ENCODE assay signal across 22 cellular contexts in the genomic region with DNA sequence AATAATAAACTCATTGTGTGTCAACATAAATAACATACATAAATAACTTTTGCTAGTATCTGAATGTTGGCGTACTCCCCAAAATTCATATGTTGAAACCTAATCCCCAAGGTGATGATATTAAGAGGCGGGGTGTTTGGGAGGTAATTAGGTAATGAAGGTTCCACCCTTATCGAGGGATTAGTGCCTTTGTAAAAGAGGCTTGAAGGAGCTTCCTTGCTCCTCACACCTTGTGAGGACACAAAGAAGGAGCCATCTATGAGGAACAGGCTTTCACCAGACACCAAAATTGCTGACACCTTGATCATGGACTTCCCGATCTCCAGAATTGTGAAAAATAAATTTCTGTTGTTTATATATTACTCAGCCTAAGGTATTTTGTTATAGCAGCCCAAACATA. TPM values are rescaled to one million over a fixed set of nuclear protein-coding genes. Genes with fewer than 3 reads are reported as not detected.
DNase-seq lines count a peak whose midpoint lies in the region; ATAC-seq, FAIRE-seq and TF ChIP-seq lines count a peak whose summit lies in the region.
"Had no signal": no experiment of that assay in that cellular context is flagged by ENCODE, and none has a peak within 500 bp of the region (broad histone marks: within the 10 kb centered on the region; RNA-seq: fewer than 3 reads in every experiment).

No MANE protein-coding gene starts in this region.

- H3K4me1 ChIP-seq in breast epithelium (no peaks in the 10 kb centered on the region), BLaER1 (peaks cover 84% of the 10 kb centered on the region), K562 (replicated peaks in 1 of 2; ENCODE audit: control insufficient read depth in 2 of 2, insufficient read depth in 2 of 2, low read length in 2 of 2) (peaks cover 9 to 22% of the 10 kb centered on the region in 2 experiments; a peak in 3 of 5 replicates)

- no peak for ATAC-seq in K562
- ATAC-seq: A549, GM12878 had no signal

- no peak overlapping the region for H2AFZ ChIP-seq in K562 (ENCODE audit: low read depth, low read length)
- H2AFZ ChIP-seq: GM23248 had no signal

- no peak for TF ChIP-seq CTCF in MCF 10A (IDR thresholded peaks at IDR 0.05; ENCODE audit: unreplicated experiment)
- no peak for TF ChIP-seq CTCF in breast epithelium (IDR thresholded peaks at IDR 0.05)
- TF ChIP-seq CTCF in K562 (IDR thresholded peaks at IDR 0.05 in 2 of 3, conservative IDR thresholded peaks at IDR 0.05 in 1 of 3; ENCODE audit: insufficient read depth in 2 of 3, low read depth in 1 of 3, low read length in 3 of 3), result no peak

- H3K9me3 Mint-ChIP-seq in MCF 10A (ENCODE audit: unreplicated experiment), result no peaks in the 10 kb centered on the region
- H3K9me3 Mint-ChIP-seq: CD4-positive, alpha-beta memory T cell had no signal

- no peak for TF ChIP-seq RAD21 in K562 (CRISPR knock-in tag; conservative IDR thresholded peaks at IDR 0.05 in 1 of 2, IDR thresholded peaks at IDR 0.05 in 1 of 2)

- no peak overlapping the region for H3K27ac Mint-ChIP-seq in MCF 10A (ENCODE audit: low read depth, unreplicated experiment)

- H3K4me1 Mint-ChIP-seq in MCF 10A (ENCODE audit: insufficient read depth, unreplicated experiment), result peaks cover 13% of the 10 kb centered on the region

- H3K4me3 ChIP-seq in breast epithelium (no peak overlapping the region), BLaER1 (no peak overlapping the region), K562 (no peak overlapping the region)
- H3K4me3 ChIP-seq: A549, GM12878, GM23248 had no signal

- no peaks in the 10 kb centered on the region for H3K9me3 ChIP-seq in breast epithelium
- no peaks in the 10 kb centered on the region for H3K9me3 ChIP-seq in BLaER1
- H3K9me3 ChIP-seq in K562 (replicated peaks; ENCODE audit: control insufficient read depth, insufficient read depth, low read depth, low read length), result no peaks in the 10 kb centered on the region; the same call in 1 of the 2 replicates
- H3K9me3 ChIP-seq: A549 had no signal

- BruUV-seq in MCF 10A (replicated peaks; lab: Mats Ljungman, UMichigan) (no TSS peak), K562 (replicated peaks; lab: Mats Ljungman, UMichigan) (no TSS peak)

- H3K4me2 ChIP-seq in BLaER1 (peak overlapping the region; percentile 80), K562 (ENCODE audit: insufficient read depth, low read length) (no peak overlapping the region)
- H3K4me2 ChIP-seq: A549 had no signal

- POLR2A ChIA-PET in MCF 10A (lab: Yijun Ruan, JAX), result interaction anchor here (0.9 to 1.2 kb wide), 2 partner anchors 58 to 62 kb away, joined by 3 read pairs; no protein-coding TSS in a partner anchor
- POLR2A ChIA-PET in K562 (lab: Yijun Ruan, JAX), result interaction anchor here (0.6 kb wide), 1 partner anchor 62 kb away, joined by 3 read pairs; no protein-coding TSS in a partner anchor

- no peak overlapping the region for H3K4me3 Mint-ChIP-seq in MCF 10A (ENCODE audit: unreplicated experiment)
- H3K4me3 Mint-ChIP-seq: CD4-positive, alpha-beta memory T cell had no signal

- H3K27me3 Mint-ChIP-seq in MCF 10A (ENCODE audit: insufficient read depth, unreplicated experiment), result no peaks in the 10 kb centered on the region
- H3K27me3 Mint-ChIP-seq: CD4-positive, alpha-beta memory T cell had no signal

- no peaks in the 10 kb centered on the region for H3K36me3 Mint-ChIP-seq in MCF 10A (ENCODE audit: insufficient read depth, unreplicated experiment)
- H3K36me3 Mint-ChIP-seq: CD4-positive, alpha-beta memory T cell had no signal

- no peaks in the 10 kb centered on the region for H3K9me1 ChIP-seq in K562 (ENCODE audit: control insufficient read depth, insufficient read depth, low read length)

- 57% methylated on average over 4 of the region's 4 CpGs for WGBS in K562 (ENCODE audit: insufficient coverage, low coverage, missing lambda C conversion rate)

- DNase-seq in MCF 10A (ENCODE audit: unreplicated experiment) (peak; percentile 37), breast epithelium (ENCODE audit: low spot score in 2 of 2) (no peak), K562 (ENCODE audit: extremely low read depth in 1 of 4, low spot score in 3 of 4) (no peak), NCI-H1436 (lab: John Stamatoyannopoulos, UW) (no peak), DMS153 (lab: John Stamatoyannopoulos, UW) (no peak)
- no peak for DNase-seq in stimulated activated CD4-positive, alpha-beta T cell treated with anti-CD3 and anti-CD28 coated beads, Interleukin-4, amount 100 ng/mL, for 4 hours
- DNase-seq: 8988T; C1 segment of cervical spinal cord; Calu3; CD4-positive, alpha-beta memory T cell; COR-L47; DMS79; EL; GDM1; GM23248; H7; HCEC 1CT had no signal

- TF ChIP-seq POLR2A in breast epithelium (IDR thresholded peaks at IDR 0.05), result no peak
- no peak for TF ChIP-seq POLR2A in K562 (conservative IDR thresholded peaks at IDR 0.05)

- H3K36me3 ChIP-seq in breast epithelium (no peaks in the 10 kb centered on the region), BLaER1 (no peaks in the 10 kb centered on the region), K562 (ENCODE audit: control insufficient read depth, insufficient read depth, low read length) (no peaks in the 10 kb centered on the region)

- CTCF ChIA-PET in MCF 10A (lab: Yijun Ruan, JAX) (interaction anchor here (0.6 to 2.2 kb wide), 3 partner anchors 11 to 80 kb away, joined by 3 to 8 read pairs (median 4); no protein-coding TSS in a partner anchor), K562 (lab: Yijun Ruan, JAX; ENCODE audit: low intra/inter-chr PET ratio) (interaction anchor here (0.7 kb wide), 1 partner anchor 180 kb away, joined by 3 read pairs; no protein-coding TSS in a partner anchor)

- no peaks in the 10 kb centered on the region for H3K79me2 ChIP-seq in K562 (ENCODE audit: control insufficient read depth, insufficient read depth, low read length)

- H3K27me3 ChIP-seq in breast epithelium (no peaks in the 10 kb centered on the region), BLaER1 (no peaks in the 10 kb centered on the region), K562 (ENCODE audit: control insufficient read depth in 2 of 2, insufficient read depth in 2 of 2, low read length in 2 of 2) (no peaks in the 10 kb centered on the region)

- intact Hi-C loops in MCF 10A (cut with micrococcal nuclease) (loop anchor here (5.0 kb wide), 1 partner anchor 58 kb away; the partner anchor contains the start of gene DDX6), breast epithelium (cut with DNase I; ENCODE audit: low total_unique reads) (loop anchor here (5.0 kb wide), 1 partner anchor 1068 kb away; no protein-coding TSS in a partner anchor), K562 (cut with micrococcal nuclease) (no loop called here)

- H3K27ac ChIP-seq in breast epithelium (no peak overlapping the region), BLaER1 (peak overlapping the region; percentile 97), K562 (ENCODE audit: extremely low read depth, low read depth, low read length) (no peak overlapping the region)
- H3K27ac ChIP-seq: A549, GM23248 had no signal

- no peak for TF ChIP-seq EP300 in K562 (IDR thresholded peaks at IDR 0.05; ENCODE audit: low read length)

- H4K20me1 ChIP-seq in BLaER1 (no peaks in the 10 kb centered on the region), K562 (replicated peaks; ENCODE audit: control insufficient read depth, insufficient read depth, low read length) (no peaks in the 10 kb centered on the region)

- no peak for FAIRE-seq in K562 (lab: Jason Lieb, UNC)
- FAIRE-seq: A549, GM12878, GM19239, H1 had no signal

- in situ Hi-C loops in K562 (cut with MboI), result no loop called here

- H3K9ac ChIP-seq in BLaER1 (no peak overlapping the region), K562 (ENCODE audit: insufficient read depth in 1 of 2, low read depth in 2 of 2, low read length in 2 of 2) (no peak overlapping the region)
- H3K9ac ChIP-seq: GM23248 had no signal

RNA-seq across cellular contexts. Expression of gene CXCR5, which starts 33.9 kb away (rescaled TPM):
- total RNA-seq in MCF 10A (2022), result not detected in 2 replicates
- not detected for total RNA-seq in breast epithelium
- total RNA-seq in K562 (2011; cell fraction: chromatin; rRNA removed; ENCODE audit: low replicate concordance), result not detected in 2 replicates
- not detected in 2 replicates for total RNA-seq in K562 (2011; cell fraction: nucleolus; rRNA removed)
- total RNA-seq in K562 (2011; cell fraction: nucleoplasm; rRNA removed), result not detected in 2 replicates
- total RNA-seq in K562 (2014; rRNA removed), result not detected in 2 replicates
- not detected in 2 replicates for total RNA-seq in K562 (2014; rRNA removed; fragmentation: Illumina TruSeq; extraction: Trizol)
- not detected in 2 replicates for total RNA-seq in K562 (2015; rRNA removed; fragmentation: Illumina TruSeq; extraction: Trizol)
- 0.04 TPM in 1 of 2 replicates, not detected in the other for total RNA-seq in K562 (2021)
- polyA plus RNA-seq in K562 (2011; rRNA removed), result not detected in 2 replicates
- 0.03 TPM in 1 of 2 replicates, not detected in the other for polyA plus RNA-seq in K562 (2011; cell fraction: cytosol; rRNA removed)
- polyA plus RNA-seq in K562 (2011; cell fraction: nucleus; rRNA removed), result not detected in 2 replicates
- polyA plus RNA-seq in K562 (2012), result not detected in 2 replicates
- polyA plus RNA-seq in K562 (2014; fragmentation: Illumina TruSeq; extraction: Trizol), result not detected in 2 replicates
- polyA plus RNA-seq in K562 (2014; fragmentation: Nextera tagmentation; extraction: Ambion mirVana), result under 1 TPM; 0.03 to 0.06 TPM
- polyA plus RNA-seq in K562 (2014; rRNA removed), result not detected in 2 replicates
- polyA minus RNA-seq in K562 (2011; rRNA and poly(A)+ RNA removed), result not detected in 2 replicates
- not detected in 2 replicates for polyA minus RNA-seq in K562 (2011; cell fraction: cytosol; rRNA and poly(A)+ RNA removed)
- not detected in 2 replicates for polyA minus RNA-seq in K562 (2011; cell fraction: nucleus; rRNA and poly(A)+ RNA removed)
- total RNA-seq: Calu3, GM23248, H1, H7 had no signal
- polyA plus RNA-seq: GM23248, H1 had no signal

RNA-seq across cellular contexts. Expression of gene DDX6, which starts 58.9 kb away (rescaled TPM):
- total RNA-seq in MCF 10A (2022) (111 and 143 TPM in 2 replicates), breast epithelium (100 to 1,000 TPM in 2 of 3 donors, 10 to 100 TPM in 1; 82.6 to 136 (median 125) TPM), K562 (2014; rRNA removed) (37.5 and 37.7 TPM in 2 replicates), K562 (2014; rRNA removed; fragmentation: Illumina TruSeq; extraction: Trizol) (76.6 and 85.4 TPM in 2 replicates), K562 (2015; rRNA removed; fragmentation: Illumina TruSeq; extraction: Trizol) (56.8 and 62.6 TPM in 2 replicates), K562 (2021) (87.9 and 102 TPM in 2 replicates)
- 109 and 203 TPM in 2 replicates for total RNA-seq in K562 (2011; cell fraction: chromatin; rRNA removed; ENCODE audit: low replicate concordance)
- 59.6 and 63.2 TPM in 2 replicates for total RNA-seq in K562 (2011; cell fraction: nucleolus; rRNA removed)
- total RNA-seq in K562 (2011; cell fraction: nucleoplasm; rRNA removed), result 92.8 and 138 TPM in 2 replicates
- polyA plus RNA-seq in K562 (2011; rRNA removed) (55.3 and 65.6 TPM in 2 replicates), K562 (2014; fragmentation: Illumina TruSeq; extraction: Trizol) (54.3 and 58.2 TPM in 2 replicates), K562 (2014; fragmentation: Nextera tagmentation; extraction: Ambion mirVana) (10 to 100 TPM in 1 of 2 experiments, 1 to 10 TPM in 1; 10.0 to 15.5 TPM), K562 (2014; rRNA removed) (24.6 and 27.4 TPM in 2 replicates)
- polyA plus RNA-seq in K562 (2011; cell fraction: cytosol; rRNA removed), result 12.6 and 25.4 TPM in 2 replicates
- polyA plus RNA-seq in K562 (2011; cell fraction: nucleus; rRNA removed), result 16.3 and 23.1 TPM in 2 replicates
- 25.0 and 35.6 TPM in 2 replicates for polyA plus RNA-seq in K562 (2012)
- 261 and 264 TPM in 2 replicates for polyA minus RNA-seq in K562 (2011; rRNA and poly(A)+ RNA removed)
- 49.8 and 75.0 TPM in 2 replicates for polyA minus RNA-seq in K562 (2011; cell fraction: cytosol; rRNA and poly(A)+ RNA removed)
- 30.6 and 61.4 TPM in 2 replicates for polyA minus RNA-seq in K562 (2011; cell fraction: nucleus; rRNA and poly(A)+ RNA removed)
